1 cellular context compared by ENCODE assay signal in genomic region chr17:66950325-66950724, GRCh38.
TF ChIP-seq lines count a peak whose summit lies in the region.

No MANE protein-coding gene starts in this region.

TF ChIP-seq in GM12878, 131 proteins besides CTCF, POLR2A, EP300 and RAD21:
- TF ChIP-seq SMC3 (IDR thresholded peaks at IDR 0.05; ENCODE audit: borderline replicate concordance, low read length) (no peak), EZH2 (IDR thresholded peaks at IDR 0.05; ENCODE audit: borderline replicate concordance, control insufficient read depth, low read depth, low read length) (no peak), NKRF (conservative IDR thresholded peaks at IDR 0.05) (no peak), KAT2A (conservative IDR thresholded peaks at IDR 0.05; ENCODE audit: control insufficient read depth, low read depth, low read length) (no peak), RFX5 (IDR thresholded peaks at IDR 0.05; ENCODE audit: low read depth, low read length) (no peak), ZBED1 (IDR thresholded peaks at IDR 0.05; ENCODE audit: borderline replicate concordance) (no peak), BACH1 (IDR thresholded peaks at IDR 0.05; ENCODE audit: borderline replicate concordance) (no peak), MTA3 (IDR thresholded peaks at IDR 0.05; ENCODE audit: borderline replicate concordance, low read length) (no peak), CREM (IDR thresholded peaks at IDR 0.05; ENCODE audit: low read depth) (no peak), ZZZ3 (IDR thresholded peaks at IDR 0.05; ENCODE audit: control insufficient read depth, insufficient read length, low read depth) (no peak), IRF5 (IDR thresholded peaks at IDR 0.05; ENCODE audit: borderline replicate concordance) (no peak), TARDBP (IDR thresholded peaks at IDR 0.05; ENCODE audit: borderline replicate concordance) (no peak), RB1 (IDR thresholded peaks at IDR 0.05; ENCODE audit: borderline replicate concordance) (no peak), SUZ12 (IDR thresholded peaks at IDR 0.05; ENCODE audit: unreplicated experiment) (no peak), E2F4 (IDR thresholded peaks at IDR 0.05; ENCODE audit: low read depth, low read length) (no peak)
